Comparison of ENCODE assay signal across 1 cellular context in genomic region chr7:159123793-159124192, GRCh38. TPM values are rescaled to one million over a fixed set of nuclear protein-coding genes. Genes with fewer than 3 reads are reported as not detected.
"Had no signal": no experiment of that assay in that cellular context is flagged by ENCODE, and none has a peak within 500 bp of the region (broad histone marks: within the 10 kb centered on the region; RNA-seq: fewer than 3 reads in every experiment).

No MANE protein-coding gene starts in this region.

RNA-seq across cellular contexts. Expression of gene VIPR2, which starts 20.9 kb away (rescaled TPM):
- polyA plus RNA-seq: smooth muscle cell had no signal
